In the genomic region with DNA sequence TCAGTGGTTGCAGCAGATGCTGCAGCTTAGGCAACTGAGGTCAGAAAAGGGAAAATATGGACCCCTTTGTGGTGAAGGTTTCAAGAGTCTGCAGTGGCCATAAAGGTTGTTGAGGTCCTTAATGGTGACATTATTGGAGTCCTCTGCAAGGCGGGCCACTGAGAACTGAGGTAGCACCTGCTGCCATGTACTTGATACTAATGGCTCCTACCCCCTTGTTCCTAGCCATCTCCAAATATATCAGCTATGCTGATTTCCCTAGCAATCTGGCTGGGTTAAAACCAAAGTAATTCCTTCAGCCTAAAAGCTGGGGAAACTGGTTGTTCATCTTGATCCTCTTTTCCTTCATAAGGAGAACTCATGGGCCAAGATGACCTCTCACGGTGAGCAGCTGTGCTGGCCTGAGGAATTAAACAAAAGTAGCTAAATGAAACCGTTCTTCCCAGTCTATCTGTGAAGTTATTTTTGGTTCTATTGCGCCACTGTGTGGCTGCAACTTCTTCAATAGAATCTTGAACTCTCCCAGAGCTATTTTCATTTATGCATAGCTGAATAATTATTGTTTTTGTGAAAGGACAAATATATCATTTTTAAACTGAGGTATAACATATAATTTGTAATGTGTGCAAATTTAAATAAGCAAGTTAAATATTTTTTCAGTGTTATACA, we compare ENCODE assay signal across 8 cellular contexts.
DNase-seq lines count a peak whose midpoint lies in the region; ATAC-seq and TF ChIP-seq lines count a peak whose summit lies in the region.

No MANE protein-coding gene starts in this region.

- no peak overlapping the region for H3K4me2 ChIP-seq in parathyroid adenoma (ENCODE audit: low read length)

- peak; percentile 7 for TF ChIP-seq CTCF in parathyroid adenoma (IDR thresholded peaks at IDR 0.05)

- DNase-seq in SIG-M5 treated with dmso at 0.1 percent for 504 hours (lab: John Stamatoyannopoulos, UW; ENCODE audit: unreplicated experiment) (peak; percentile 44), SIG-M5 (lab: John Stamatoyannopoulos, UW) (no peak), RPMI7951 (ENCODE audit: low read depth) (peak; percentile 63), fibroblast of gingiva (ENCODE audit: low read depth) (peak; percentile 71), NCI-H128 (lab: John Stamatoyannopoulos, UW; ENCODE audit: unreplicated experiment) (no peak), T1000 (lab: John Stamatoyannopoulos, UW) (no peak)

- no peak for ATAC-seq in GM19023 (IDR thresholded peaks at IDR 0.05; ENCODE audit: unreplicated experiment)

- H3K4me3 ChIP-seq in parathyroid adenoma (ENCODE audit: low read depth, low read length) = no peak overlapping the region

- H3K79me2 ChIP-seq in parathyroid adenoma = no peaks in the 10 kb centered on the region

- H3K36me3 ChIP-seq in parathyroid adenoma (ENCODE audit: control insufficient read depth, insufficient read depth, low read length) = no peaks in the 10 kb centered on the region

- no peaks in the 10 kb centered on the region for H3K4me1 ChIP-seq in parathyroid adenoma

- H3K27me3 ChIP-seq in parathyroid adenoma (ENCODE audit: control insufficient read depth, insufficient read depth, low read length) = no peaks in the 10 kb centered on the region

- H3K9me3 ChIP-seq in parathyroid adenoma (ENCODE audit: control insufficient read depth, low read length) = no peaks in the 10 kb centered on the region

- H3K9ac ChIP-seq in parathyroid adenoma = no peak overlapping the region

- no peak overlapping the region for H2AFZ ChIP-seq in parathyroid adenoma

- no peak overlapping the region for H3K27ac ChIP-seq in parathyroid adenoma

Comparison
In these comparisons a context has a peak if more than half of its experiments do, and no peak if none do; other contexts are left out.
1. DNase-seq: peak in SIG-M5 treated with dmso at 0.1 percent for 504 hours (single experiment), RPMI7951 (single experiment) and fibroblast of gingiva (single experiment); none in SIG-M5 (single experiment), NCI-H128 (single experiment) and T1000 (single experiment).